8 cellular contexts compared by ENCODE assay signal in genomic region chr19:18831524-18832330, GRCh38. TPM values are rescaled to one million over a fixed set of nuclear protein-coding genes. Genes with fewer than 3 reads are reported as not detected.
DNase-seq lines count a peak whose midpoint lies in the region; ATAC-seq and TF ChIP-seq lines count a peak whose summit lies in the region.

Gene UPF1 (plus strand): TSS chr19:18831959. CDS start chr19:18832210, 251 bp downstream.

- peaks cover 32% of the 10 kb centered on the region for H3K36me3 Mint-ChIP-seq in brain

- H3K9me3 Mint-ChIP-seq in brain: peaks cover 3 to 10% (median 9%) of the 10 kb centered on the region in 5 experiments

- H3K4me3 Mint-ChIP-seq in brain: peak within 1 kb of the TSS; percentile 88 to 99 (median 96)

- H3K36me3 ChIP-seq in iPS-15b (ENCODE audit: control insufficient read depth, insufficient read depth, low read length) (peaks cover 5% of the 10 kb centered on the region), skeletal muscle satellite cell (ENCODE audit: insufficient read depth, low read length) (peaks cover 23% of the 10 kb centered on the region)

- peak within 1 kb of the TSS; percentile 82 to 96 (median 93) for H3K27ac Mint-ChIP-seq in brain

- peak within 1 kb of the TSS; percentile 95 for H3K4me2 ChIP-seq in skeletal muscle satellite cell (ENCODE audit: low read length)

- H3K9me3 ChIP-seq in iPS-15b (ENCODE audit: control insufficient read depth, insufficient read depth, low read length) (no peaks in the 10 kb centered on the region), skeletal muscle satellite cell (replicated peaks; ENCODE audit: low read length) (peaks cover 6% of the 10 kb centered on the region)

- no peak for TF ChIP-seq CTCF in brain (conservative IDR thresholded peaks at IDR 0.05)

- DNase-seq in SIG-M5 treated with dmso at 0.1 percent for 504 hours (lab: John Stamatoyannopoulos, UW; ENCODE audit: unreplicated experiment) (peak; percentile 81), SIG-M5 (lab: John Stamatoyannopoulos, UW) (no peak), NCI-H2107 treated with DMSO at 0.1 percent for 48 hours (lab: John Stamatoyannopoulos, UW; ENCODE audit: unreplicated experiment) (peak; percentile 67), UCSD-AML1 (lab: John Stamatoyannopoulos, UW; ENCODE audit: unreplicated experiment) (peak; percentile 97)

- H3K4me1 Mint-ChIP-seq in brain: peaks cover 36% of the 10 kb centered on the region

- no peaks in the 10 kb centered on the region for H3K27me3 ChIP-seq in iPS-15b (ENCODE audit: control insufficient read depth, insufficient read depth, low read length)
- H3K27me3 ChIP-seq in skeletal muscle satellite cell (ENCODE audit: control insufficient read depth, insufficient read depth, low read length): no peaks in the 10 kb centered on the region

- H3K4me3 ChIP-seq in iPS-15b (ENCODE audit: low read depth, low read length) (peak within 1 kb of the TSS; percentile 94), skeletal muscle satellite cell (ENCODE audit: low read length) (peak within 1 kb of the TSS; percentile 83)

- H3K9ac ChIP-seq in iPS-15b (ENCODE audit: low read depth, low read length) (peak within 1 kb of the TSS; percentile 87), skeletal muscle satellite cell (ENCODE audit: low read depth, low read length) (peak within 1 kb of the TSS; percentile 83)

- H3K27me3 Mint-ChIP-seq in brain: peaks cover 22% of the 10 kb centered on the region

- ATAC-seq in HG03060 (IDR thresholded peaks at IDR 0.05; ENCODE audit: low read depth, unreplicated experiment): peak; percentile 54

- H3K4me1 ChIP-seq in iPS-15b (ENCODE audit: control insufficient read depth, insufficient read depth, low read length) (peaks cover 11% of the 10 kb centered on the region), skeletal muscle satellite cell (ENCODE audit: control insufficient read depth, insufficient read depth, low read length) (peaks cover 20% of the 10 kb centered on the region)

RNA-seq across cellular contexts. Expression of gene UPF1, which starts in this region (rescaled TPM):
- polyA plus RNA-seq in brain (ENCODE audit: insufficient read depth, low read depth, low replicate concordance): 57.2 TPM
- 63.9 and 74.5 TPM in 2 replicates for total RNA-seq in skeletal muscle satellite cell (2012; rRNA removed)
